ENCODE assay signal across 29 cellular contexts in the genomic region with DNA sequence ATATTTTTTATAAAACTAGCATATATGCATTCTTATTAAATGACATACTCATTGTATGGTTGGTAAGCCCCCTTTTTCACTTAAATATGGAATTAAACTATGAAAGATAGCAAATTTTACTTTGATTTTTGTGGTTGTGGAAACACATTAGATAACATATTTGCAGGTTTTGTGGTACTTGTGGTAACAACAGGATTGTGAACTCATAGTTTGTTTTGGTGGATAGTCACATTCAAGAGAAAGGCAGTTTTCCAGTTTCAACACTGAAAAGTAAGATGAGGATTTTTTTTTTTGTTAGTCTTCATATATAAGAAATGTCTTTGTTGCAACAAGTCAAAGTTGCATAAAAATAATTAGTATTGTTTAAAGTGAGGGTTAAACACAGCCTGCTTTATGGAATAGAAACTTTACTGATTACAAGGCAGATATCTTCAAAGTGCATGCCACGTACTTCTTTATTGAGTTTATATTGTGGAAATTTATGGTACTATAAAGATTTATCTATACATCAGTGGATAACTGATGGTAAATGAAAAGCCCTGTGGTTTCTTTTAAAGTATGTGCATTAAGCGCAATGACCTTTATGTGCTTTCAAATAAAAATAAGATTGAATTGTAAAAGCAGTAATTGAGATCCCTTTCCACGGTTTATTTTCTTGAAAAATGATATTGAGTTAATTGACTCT. TPM values are rescaled to one million over a fixed set of nuclear protein-coding genes. Genes with fewer than 3 reads are reported as not detected.
"Had no signal": no experiment of that assay in that cellular context is flagged by ENCODE, and none has a peak within 500 bp of the region (broad histone marks: within the 10 kb centered on the region; RNA-seq: fewer than 3 reads in every experiment).

No MANE protein-coding gene starts in this region.

- H3K4me1 ChIP-seq: foreskin keratinocyte, left lung, right lobe of liver, vagina had no signal

- H3K27me3 Mint-ChIP-seq: activated CD4-positive, alpha-beta T cell treated with anti-CD3 and anti-CD28 coated beads, Interleukin-2, amount 10 ng/mL, durations not matched to agents 24 days and 14 days; activated CD8-positive, alpha-beta memory T cell treated with anti-CD3 and anti-CD28 coated beads, Interleukin-2, amount 10 ng/mL, durations not matched to agents 7 days and 5 days; activated CD8-positive, alpha-beta T cell treated with anti-CD3 and anti-CD28 coated beads for 36 hours; activated naive CD4-positive, alpha-beta T cell treated with anti-CD3 and anti-CD28 coated beads, Interleukin-2, amount 10 ng/mL, durations not matched to agents 7 days and 5 days; activated naive CD8-positive, alpha-beta T cell treated with anti-CD3 and anti-CD28 coated beads, Interleukin-2, amount 50 U/mL, for 24 hours; naive thymus-derived CD4-positive, alpha-beta T cell; type B pancreatic cell had no signal

- H3K4me1 Mint-ChIP-seq: activated CD4-positive, alpha-beta T cell treated with anti-CD3 and anti-CD28 coated beads, Interleukin-2, amount 10 ng/mL, durations not matched to agents 24 days and 14 days; activated CD8-positive, alpha-beta memory T cell treated with anti-CD3 and anti-CD28 coated beads, Interleukin-2, amount 10 ng/mL, durations not matched to agents 7 days and 5 days; activated naive CD4-positive, alpha-beta T cell treated with anti-CD3 and anti-CD28 coated beads, Interleukin-2, amount 10 ng/mL, durations not matched to agents 7 days and 5 days; activated naive CD8-positive, alpha-beta T cell treated with anti-CD3 and anti-CD28 coated beads, Interleukin-2, amount 50 U/mL, for 24 hours; naive thymus-derived CD4-positive, alpha-beta T cell had no signal

- H3K27ac Mint-ChIP-seq: activated CD4-positive, alpha-beta T cell treated with anti-CD3 and anti-CD28 coated beads, Interleukin-2, amount 10 ng/mL, durations not matched to agents 24 days and 14 days; activated CD8-positive, alpha-beta memory T cell treated with anti-CD3 and anti-CD28 coated beads, Interleukin-2, amount 10 ng/mL, durations not matched to agents 7 days and 5 days; activated CD8-positive, alpha-beta T cell treated with anti-CD3 and anti-CD28 coated beads for 36 hours; activated naive CD4-positive, alpha-beta T cell treated with anti-CD3 and anti-CD28 coated beads, Interleukin-2, amount 10 ng/mL, durations not matched to agents 7 days and 5 days; activated naive CD8-positive, alpha-beta T cell treated with anti-CD3 and anti-CD28 coated beads, Interleukin-2, amount 50 U/mL, for 24 hours; naive thymus-derived CD4-positive, alpha-beta T cell; type B pancreatic cell had no signal

- H3K4me3 Mint-ChIP-seq: activated CD4-positive, alpha-beta T cell treated with anti-CD3 and anti-CD28 coated beads, Interleukin-2, amount 10 ng/mL, durations not matched to agents 24 days and 14 days; activated CD8-positive, alpha-beta memory T cell treated with anti-CD3 and anti-CD28 coated beads, Interleukin-2, amount 10 ng/mL, durations not matched to agents 7 days and 5 days; activated CD8-positive, alpha-beta T cell treated with anti-CD3 and anti-CD28 coated beads for 36 hours; activated naive CD4-positive, alpha-beta T cell treated with anti-CD3 and anti-CD28 coated beads, Interleukin-2, amount 10 ng/mL, durations not matched to agents 7 days and 5 days; activated naive CD8-positive, alpha-beta T cell treated with anti-CD3 and anti-CD28 coated beads, Interleukin-2, amount 50 U/mL, for 24 hours; naive thymus-derived CD4-positive, alpha-beta T cell; neural crest cell; type B pancreatic cell had no signal

- ATAC-seq: activated CD4-positive, CD25-positive, alpha-beta regulatory T cell treated with anti-CD3 and anti-CD28 coated beads, Interleukin-2, amount 50 U/mL, for 24 hours; activated CD8-positive, alpha-beta memory T cell treated with anti-CD3 and anti-CD28 coated beads, Interleukin-2, amount 10 ng/mL, durations not matched to agents 7 days and 5 days; activated CD8-positive, alpha-beta T cell treated with anti-CD3 and anti-CD28 coated beads for 36 hours; activated naive CD8-positive, alpha-beta T cell treated with anti-CD3 and anti-CD28 coated beads, Interleukin-2, amount 50 U/mL, for 24 hours; foreskin keratinocyte; left lung; naive thymus-derived CD4-positive, alpha-beta T cell; right lobe of liver had no signal

- H3K9me3 ChIP-seq: left lung, right lobe of liver, thoracic aorta, vagina had no signal

- H3K27ac ChIP-seq: foreskin keratinocyte, left lung, right lobe of liver, skin epidermis, thoracic aorta, vagina had no signal

- H3K9me3 Mint-ChIP-seq: activated CD4-positive, alpha-beta T cell treated with anti-CD3 and anti-CD28 coated beads, Interleukin-2, amount 10 ng/mL, durations not matched to agents 24 days and 14 days; activated CD8-positive, alpha-beta T cell treated with anti-CD3 and anti-CD28 coated beads for 36 hours; activated naive CD4-positive, alpha-beta T cell treated with anti-CD3 and anti-CD28 coated beads, Interleukin-2, amount 10 ng/mL, durations not matched to agents 7 days and 5 days; neural crest cell; type B pancreatic cell had no signal

- H3K36me3 ChIP-seq: left lung, right lobe of liver, thoracic aorta, vagina had no signal

- H3K36me3 Mint-ChIP-seq: activated CD8-positive, alpha-beta memory T cell treated with anti-CD3 and anti-CD28 coated beads, Interleukin-2, amount 10 ng/mL, durations not matched to agents 7 days and 5 days; activated naive CD4-positive, alpha-beta T cell treated with anti-CD3 and anti-CD28 coated beads, Interleukin-2, amount 10 ng/mL, durations not matched to agents 7 days and 5 days; naive thymus-derived CD4-positive, alpha-beta T cell; type B pancreatic cell had no signal

- H3K27me3 ChIP-seq: foreskin keratinocyte, left lung, right lobe of liver, vagina had no signal

- DNase-seq: activated CD4-positive, alpha-beta T cell treated with anti-CD3 and anti-CD28 coated beads, Interleukin-2, amount 10 ng/mL, durations not matched to agents 24 days and 14 days; activated CD8-positive, alpha-beta memory T cell treated with anti-CD3 and anti-CD28 coated beads, Interleukin-2, amount 10 ng/mL, durations not matched to agents 7 days and 5 days; activated CD8-positive, alpha-beta T cell treated with anti-CD3 and anti-CD28 coated beads for 36 hours; activated effector memory CD4-positive, alpha-beta T cell treated with anti-CD3 and anti-CD28 coated beads, Interleukin-2, amount 50 U/mL, for 16 hours; activated naive CD4-positive, alpha-beta T cell treated with anti-CD3 and anti-CD28 coated beads, Interleukin-2, amount 10 ng/mL, durations not matched to agents 7 days and 5 days; activated naive CD8-positive, alpha-beta T cell treated with anti-CD3 and anti-CD28 coated beads, Interleukin-2, amount 50 U/mL, for 24 hours; activated T-cell treated with anti-CD3 and anti-CD28 coated beads for 4 hours; aorta; cerebellar nuclear complex; cortex of kidney; foreskin keratinocyte; glutamatergic neuron; hippocampal formation; kidney glomerular epithelial cell; left lung; naive thymus-derived CD4-positive, alpha-beta T cell; posterior cingulate gyrus; right lobe of liver; stimulated activated CD4-positive, alpha-beta T cell treated with anti-CD3 and anti-CD28 coated beads, Interleukin-2, amount 100 ng/mL, for 24 hours; stimulated activated CD8-positive, alpha-beta memory T cell treated with anti-CD3 and anti-CD28 coated beads, Interleukin-4, amount 100 ng/mL, for 48 hours; stimulated activated naive CD4-positive, alpha-beta T cell; T-helper 2 cell had no signal

- H3K4me3 ChIP-seq: left lung, lung, right lobe of liver, skin epidermis, thoracic aorta, vagina had no signal

RNA-seq across cellular contexts. Expression of gene SEMA3D, which starts 39.7 kb away (rescaled TPM):
- total RNA-seq: activated CD8-positive, alpha-beta memory T cell treated with anti-CD3 and anti-CD28 coated beads, Interleukin-2, amount 10 ng/mL, durations not matched to agents 7 days and 5 days; activated CD8-positive, alpha-beta T cell treated with anti-CD3 and anti-CD28 coated beads for 36 hours; naive thymus-derived CD4-positive, alpha-beta T cell had no signal
- polyA plus RNA-seq: naive thymus-derived CD4-positive, alpha-beta T cell had no signal
